Comparison of ENCODE assay signal across 10 cellular contexts in genomic region chr7:150716368-150716767, GRCh38. TPM values are rescaled to one million over a fixed set of nuclear protein-coding genes. Genes with fewer than 3 reads are reported as not detected.
A peak's percentile ranks its signal among the peaks of the same experiment; 100 is the strongest.
DNase-seq lines count a peak whose midpoint lies in the region; ATAC-seq and TF ChIP-seq lines count a peak whose summit lies in the region.
"Had no signal": no experiment of that assay in that cellular context is flagged by ENCODE, and none has a peak within 500 bp of the region (broad histone marks: within the 10 kb centered on the region; RNA-seq: fewer than 3 reads in every experiment).

Gene GIMAP1 (plus strand): TSS chr7:150716613. CDS start chr7:150719048, 2,435 bp downstream.

- no peak for TF ChIP-seq CTCF in CD8-positive, alpha-beta T cell (IDR thresholded peaks at IDR 0.05)
- no peak for TF ChIP-seq CTCF in HL-60 (IDR thresholded peaks at IDR 0.05; ENCODE audit: insufficient read depth, low read length)
- no peak for TF ChIP-seq CTCF in thoracic aorta (IDR thresholded peaks at IDR 0.05)

- peak within 1 kb of the TSS; percentile 91 for H3K4me3 ChIP-seq in CD8-positive, alpha-beta T cell (ENCODE audit: low read depth, low read length)
- H3K4me3 ChIP-seq in HL-60 (replicated peaks; ENCODE audit: insufficient read depth, low read length) = peak within 1 kb of the TSS; percentile 30
- peak within 1 kb of the TSS; percentile 66 for H3K4me3 ChIP-seq in thoracic aorta

- peak within 1 kb of the TSS; percentile 96 for H3K27ac Mint-ChIP-seq in CD8-positive, alpha-beta T cell

- POLR2A ChIA-PET in CD8-positive, alpha-beta T cell (lab: Charles Lee) = interaction anchor here (0.5 to 10.7 kb wide), 38 partner anchors 9 to 268 kb away, joined by 3 to 169 read pairs (median 6); partner anchors contain the start of genes GIMAP2, GIMAP4, GIMAP5 and GIMAP6

- intact Hi-C loops in CD8-positive, alpha-beta T cell (cut with DNase I, micrococcal nuclease) = loop anchor here in 1 of 2 experiments (1.0 to 2.0 kb wide), 5 partner anchors 16 to 48 kb away; partner anchors contain the start of genes GIMAP2 and GIMAP5

- no peaks in the 10 kb centered on the region for H3K27me3 ChIP-seq in CD8-positive, alpha-beta T cell (ENCODE audit: insufficient read depth, low read length)
- H3K27me3 ChIP-seq in HL-60 (ENCODE audit: insufficient read depth, poor library complexity, severe bottlenecking) (no peaks in the 10 kb centered on the region), thoracic aorta (replicated peaks; ENCODE audit: insufficient read depth) (no peaks in the 10 kb centered on the region)

- ATAC-seq in CD8-positive, alpha-beta T cell = peak; percentile 84
- ATAC-seq in activated T-cell treated with anti-CD3 and anti-CD28 coated beads, Interleukin-2, amount 50 U/mL, for 4 hours = peak; percentile 78 to 82
- no peak for ATAC-seq in thoracic aorta (ENCODE audit: insufficient number of reproducible peaks, low FRiP score, low read depth)
- ATAC-seq in HG03139 (IDR thresholded peaks at IDR 0.05; ENCODE audit: unreplicated experiment) = no peak
- ATAC-seq in GM21825 (IDR thresholded peaks at IDR 0.05; ENCODE audit: unreplicated experiment) = no peak

- no peaks in the 10 kb centered on the region for H3K9me3 ChIP-seq in CD8-positive, alpha-beta T cell (ENCODE audit: low read length)
- H3K9me3 ChIP-seq in thoracic aorta = no peaks in the 10 kb centered on the region

- H3K27ac ChIP-seq in CD8-positive, alpha-beta T cell (ENCODE audit: low read depth, low read length) = peak within 1 kb of the TSS; percentile 73
- H3K27ac ChIP-seq in HL-60 (replicated peaks) (peak within 1 kb of the TSS; percentile 37; the same call in 1 of the 2 replicates), thoracic aorta (peak within 1 kb of the TSS in 1 of 2 donors; percentile 15)
- H3K27ac ChIP-seq: VCaP had no signal

- no peaks in the 10 kb centered on the region for H3K27me3 Mint-ChIP-seq in CD8-positive, alpha-beta T cell (ENCODE audit: low read depth)
- no peaks in the 10 kb centered on the region for H3K27me3 Mint-ChIP-seq in activated T-cell treated with anti-CD3 and anti-CD28 coated beads, Interleukin-2, amount 50 U/mL, for 4 hours (ENCODE audit: low read depth)

- DNase-seq in CD8-positive, alpha-beta T cell = peak in 6 of 7 experiments; percentile 59 to 85 (median 72)
- peak in 1 of 2 experiments; percentile 83 for DNase-seq in HL-60 (ENCODE audit: low read depth in 1 of 2, low spot score in 1 of 2)
- peak; percentile 57 for DNase-seq in activated T-cell treated with anti-CD3 and anti-CD28 coated beads, Interleukin-2, amount 50 U/mL, for 4 hours
- DNase-seq in left kidney (ENCODE audit: low read depth, low spot score) = peak; percentile 31
- DNase-seq in thoracic aorta (ENCODE audit: low spot score) = no peak
- DNase-seq in OCI-M2 (lab: John Stamatoyannopoulos, UW; ENCODE audit: unreplicated experiment) = no peak

- H3K4me1 ChIP-seq in CD8-positive, alpha-beta T cell (ENCODE audit: insufficient read depth, low read length) = peaks cover 50% of the 10 kb centered on the region
- peaks cover 0 to 4% of the 10 kb centered on the region in 2 donors for H3K4me1 ChIP-seq in thoracic aorta (ENCODE audit: control insufficient read depth in 1 of 2, low read depth in 2 of 2)

- H3K36me3 Mint-ChIP-seq in CD8-positive, alpha-beta T cell = peaks cover 59% of the 10 kb centered on the region
- H3K36me3 Mint-ChIP-seq in activated T-cell treated with anti-CD3 and anti-CD28 coated beads, Interleukin-2, amount 50 U/mL, for 4 hours (ENCODE audit: insufficient read depth) = peaks cover 30% of the 10 kb centered on the region

- H3K36me3 ChIP-seq in CD8-positive, alpha-beta T cell (ENCODE audit: insufficient read depth, low read length) = peaks cover 24% of the 10 kb centered on the region
- no peaks in the 10 kb centered on the region for H3K36me3 ChIP-seq in thoracic aorta

- CTCF ChIA-PET in CD8-positive, alpha-beta T cell (lab: Charles Lee) = interaction anchor here (0.8 to 5.3 kb wide), 19 partner anchors 9 to 268 kb away, joined by 3 to 30 read pairs (median 6); partner anchors contain the start of genes GIMAP2, GIMAP4 and GIMAP6

- H3K4me3 Mint-ChIP-seq in CD8-positive, alpha-beta T cell = peak within 1 kb of the TSS; percentile 95
- H3K4me3 Mint-ChIP-seq in activated T-cell treated with anti-CD3 and anti-CD28 coated beads, Interleukin-2, amount 50 U/mL, for 4 hours = peak within 1 kb of the TSS; percentile 97

- H3K9me3 Mint-ChIP-seq in CD8-positive, alpha-beta T cell = peaks cover 11% of the 10 kb centered on the region
- H3K9me3 Mint-ChIP-seq in activated T-cell treated with anti-CD3 and anti-CD28 coated beads, Interleukin-2, amount 50 U/mL, for 4 hours = peaks cover 12% of the 10 kb centered on the region

- H3K4me1 Mint-ChIP-seq in CD8-positive, alpha-beta T cell (ENCODE audit: low read depth) = peaks cover 67% of the 10 kb centered on the region
- H3K4me1 Mint-ChIP-seq in activated T-cell treated with anti-CD3 and anti-CD28 coated beads, Interleukin-2, amount 50 U/mL, for 4 hours (ENCODE audit: low read depth) = peaks cover 72% of the 10 kb centered on the region

RNA-seq across cellular contexts. Expression of gene GIMAP1, which starts in this region (rescaled TPM):
- 1 to 10 TPM; 6.1 to 6.2 TPM for total RNA-seq in CD8-positive, alpha-beta T cell
- total RNA-seq in activated T-cell treated with anti-CD3 and anti-CD28 coated beads, Interleukin-2, amount 50 U/mL, for 4 hours = 1 to 10 TPM; 2.1 to 2.7 (median 2.1) TPM
- total RNA-seq in thoracic aorta = 1 to 10 TPM; 4.2 to 7.8 TPM
- total RNA-seq: myocyte had no signal

Comparison
In these comparisons a context has a peak if more than half of its experiments do, and no peak if none do; other contexts are left out.
1. ATAC-seq: peak in CD8-positive, alpha-beta T cell (single experiment) and activated T-cell treated with anti-CD3 and anti-CD28 coated beads, Interleukin-2, amount 50 U/mL, for 4 hours (2 of 2); none in thoracic aorta (single experiment), HG03139 (single experiment) and GM21825 (single experiment).
2. DNase-seq: peak in CD8-positive, alpha-beta T cell (6 of 7), activated T-cell treated with anti-CD3 and anti-CD28 coated beads, Interleukin-2, amount 50 U/mL, for 4 hours (single experiment) and left kidney (single experiment); none in thoracic aorta (single experiment) and OCI-M2 (single experiment).
3. H3K4me3 ChIP-seq: peak in every context shown above with its lines; median percentile 91 in CD8-positive, alpha-beta T cell; 66 in thoracic aorta; 30 in HL-60.